Comparison of ENCODE assay signal across 7 cellular contexts in genomic region chr6:15247214-15247749, GRCh38. TPM values are rescaled to one million over a fixed set of nuclear protein-coding genes. Genes with fewer than 3 reads are reported as not detected.
DNase-seq lines count a peak whose midpoint lies in the region; ATAC-seq and TF ChIP-seq lines count a peak whose summit lies in the region.

No MANE protein-coding gene starts in this region.

- CTCF ChIA-PET in activated CD4-positive, alpha-beta memory T cell treated with anti-CD3 and anti-CD28 coated beads, Interleukin-2, amount 10 ng/mL, durations not matched to agents 7 days and 5 days (lab: Charles Lee), result interaction anchor here (0.7 to 1.9 kb wide), 2 partner anchors 79 to 194 kb away, joined by 3 to 6 read pairs; no protein-coding TSS in a partner anchor

- POLR2A ChIA-PET in activated CD4-positive, alpha-beta memory T cell treated with anti-CD3 and anti-CD28 coated beads, Interleukin-2, amount 10 ng/mL, durations not matched to agents 7 days and 5 days (lab: Charles Lee), result interaction anchor here (0.6 to 0.9 kb wide), 4 partner anchors 144 to 941 kb away, joined by 3 to 4 read pairs (median 3); no protein-coding TSS in a partner anchor

- H3K27ac Mint-ChIP-seq in HFFc6, result peak overlapping the region; percentile 95
- H3K27ac Mint-ChIP-seq in activated CD4-positive, alpha-beta memory T cell treated with anti-CD3 and anti-CD28 coated beads, Interleukin-2, amount 10 ng/mL, durations not matched to agents 7 days and 5 days, result peak overlapping the region; percentile 96
- H3K27ac Mint-ChIP-seq in stimulated activated naive B cell treated with anti-CD40 and anti-IgM and Interleukin-4, amounts not matched to agents 10 μg/mL and 1 μg/mL and 100 μg/mL, for 72 hours, result peak overlapping the region; percentile 100

- peak overlapping the region; percentile 97 for H3K4me3 ChIP-seq in iPS-11a (ENCODE audit: low read depth, low read length)

- H3K27me3 Mint-ChIP-seq in HFFc6 (ENCODE audit: insufficient read depth), result peaks cover 5% of the 10 kb centered on the region; the same call in 1 of the 2 replicates
- no peaks in the 10 kb centered on the region for H3K27me3 Mint-ChIP-seq in activated CD4-positive, alpha-beta memory T cell treated with anti-CD3 and anti-CD28 coated beads, Interleukin-2, amount 10 ng/mL, durations not matched to agents 7 days and 5 days
- no peaks in the 10 kb centered on the region for H3K27me3 Mint-ChIP-seq in stimulated activated naive B cell treated with anti-CD40 and anti-IgM and Interleukin-4, amounts not matched to agents 10 μg/mL and 1 μg/mL and 100 μg/mL, for 72 hours

- no peaks in the 10 kb centered on the region for H3K9me3 Mint-ChIP-seq in HFFc6
- no peaks in the 10 kb centered on the region for H3K9me3 Mint-ChIP-seq in activated CD4-positive, alpha-beta memory T cell treated with anti-CD3 and anti-CD28 coated beads, Interleukin-2, amount 10 ng/mL, durations not matched to agents 7 days and 5 days
- H3K9me3 Mint-ChIP-seq in stimulated activated naive B cell treated with anti-CD40 and anti-IgM and Interleukin-4, amounts not matched to agents 10 μg/mL and 1 μg/mL and 100 μg/mL, for 72 hours, result no peaks in the 10 kb centered on the region

- DNase-seq in HFFc6 (no peak), DMS114 treated with DMSO at 0.1 percent for 48 hours (lab: John Stamatoyannopoulos, UW; ENCODE audit: unreplicated experiment) (no peak)
- no peak for DNase-seq in activated CD4-positive, alpha-beta memory T cell treated with anti-CD3 and anti-CD28 coated beads, Interleukin-2, amount 10 ng/mL, durations not matched to agents 7 days and 5 days
- DNase-seq in stimulated activated naive B cell treated with anti-CD40 and anti-IgM and Interleukin-4, amounts not matched to agents 10 μg/mL and 1 μg/mL and 100 μg/mL, for 72 hours, result no peak
- no peak for DNase-seq in stimulated activated CD4-positive, alpha-beta T cell treated with anti-CD3 and anti-CD28 coated beads, Interleukin-4, amount 100 ng/mL, for 4 hours

- peaks cover 11% of the 10 kb centered on the region for H3K36me3 Mint-ChIP-seq in HFFc6 (ENCODE audit: low read depth)
- peaks cover 23% of the 10 kb centered on the region for H3K36me3 Mint-ChIP-seq in activated CD4-positive, alpha-beta memory T cell treated with anti-CD3 and anti-CD28 coated beads, Interleukin-2, amount 10 ng/mL, durations not matched to agents 7 days and 5 days (ENCODE audit: low read depth)
- peaks cover 2 to 10% of the 10 kb centered on the region in 2 donors for H3K36me3 Mint-ChIP-seq in stimulated activated naive B cell treated with anti-CD40 and anti-IgM and Interleukin-4, amounts not matched to agents 10 μg/mL and 1 μg/mL and 100 μg/mL, for 72 hours

- ATAC-seq in stimulated activated naive B cell treated with anti-CD40 and anti-IgM and Interleukin-4, amounts not matched to agents 10 μg/mL and 1 μg/mL and 100 μg/mL, for 72 hours (replicated peaks), result no peak
- ATAC-seq in HG02623 (IDR thresholded peaks at IDR 0.05; ENCODE audit: unreplicated experiment), result no peak

- peak overlapping the region; percentile 100 for H3K4me3 Mint-ChIP-seq in HFFc6
- peak overlapping the region; percentile 98 for H3K4me3 Mint-ChIP-seq in activated CD4-positive, alpha-beta memory T cell treated with anti-CD3 and anti-CD28 coated beads, Interleukin-2, amount 10 ng/mL, durations not matched to agents 7 days and 5 days
- H3K4me3 Mint-ChIP-seq in stimulated activated naive B cell treated with anti-CD40 and anti-IgM and Interleukin-4, amounts not matched to agents 10 μg/mL and 1 μg/mL and 100 μg/mL, for 72 hours, result peak overlapping the region; percentile 99 to 100

- peaks cover 29% of the 10 kb centered on the region for H3K4me1 Mint-ChIP-seq in HFFc6 (ENCODE audit: low read depth)
- peaks cover 38% of the 10 kb centered on the region for H3K4me1 Mint-ChIP-seq in activated CD4-positive, alpha-beta memory T cell treated with anti-CD3 and anti-CD28 coated beads, Interleukin-2, amount 10 ng/mL, durations not matched to agents 7 days and 5 days
- peaks cover 23 to 51% of the 10 kb centered on the region in 2 donors for H3K4me1 Mint-ChIP-seq in stimulated activated naive B cell treated with anti-CD40 and anti-IgM and Interleukin-4, amounts not matched to agents 10 μg/mL and 1 μg/mL and 100 μg/mL, for 72 hours

- TF ChIP-seq CTCF in HFFc6 (IDR thresholded peaks at IDR 0.05), result no peak

RNA-seq across cellular contexts. Expression of gene JARID2, which starts 1.4 kb away (rescaled TPM):
- 10 to 100 TPM in 1 of 6 experiments, 1 to 10 TPM in 5; 8.3 to 10.1 (median 9.5) TPM for total RNA-seq in HFFc6 (2021; fragmentation: NEBNext Ultra II Directional; extraction: Animal tissue kit (Norgen Biotek cat#: 25700))
- 10 to 100 TPM; 28.4 to 29.7 TPM for total RNA-seq in activated CD4-positive, alpha-beta memory T cell treated with anti-CD3 and anti-CD28 coated beads, Interleukin-2, amount 10 ng/mL, durations not matched to agents 7 days and 5 days
